ENCODE assay signal across 8 cellular contexts in the genomic region with DNA sequence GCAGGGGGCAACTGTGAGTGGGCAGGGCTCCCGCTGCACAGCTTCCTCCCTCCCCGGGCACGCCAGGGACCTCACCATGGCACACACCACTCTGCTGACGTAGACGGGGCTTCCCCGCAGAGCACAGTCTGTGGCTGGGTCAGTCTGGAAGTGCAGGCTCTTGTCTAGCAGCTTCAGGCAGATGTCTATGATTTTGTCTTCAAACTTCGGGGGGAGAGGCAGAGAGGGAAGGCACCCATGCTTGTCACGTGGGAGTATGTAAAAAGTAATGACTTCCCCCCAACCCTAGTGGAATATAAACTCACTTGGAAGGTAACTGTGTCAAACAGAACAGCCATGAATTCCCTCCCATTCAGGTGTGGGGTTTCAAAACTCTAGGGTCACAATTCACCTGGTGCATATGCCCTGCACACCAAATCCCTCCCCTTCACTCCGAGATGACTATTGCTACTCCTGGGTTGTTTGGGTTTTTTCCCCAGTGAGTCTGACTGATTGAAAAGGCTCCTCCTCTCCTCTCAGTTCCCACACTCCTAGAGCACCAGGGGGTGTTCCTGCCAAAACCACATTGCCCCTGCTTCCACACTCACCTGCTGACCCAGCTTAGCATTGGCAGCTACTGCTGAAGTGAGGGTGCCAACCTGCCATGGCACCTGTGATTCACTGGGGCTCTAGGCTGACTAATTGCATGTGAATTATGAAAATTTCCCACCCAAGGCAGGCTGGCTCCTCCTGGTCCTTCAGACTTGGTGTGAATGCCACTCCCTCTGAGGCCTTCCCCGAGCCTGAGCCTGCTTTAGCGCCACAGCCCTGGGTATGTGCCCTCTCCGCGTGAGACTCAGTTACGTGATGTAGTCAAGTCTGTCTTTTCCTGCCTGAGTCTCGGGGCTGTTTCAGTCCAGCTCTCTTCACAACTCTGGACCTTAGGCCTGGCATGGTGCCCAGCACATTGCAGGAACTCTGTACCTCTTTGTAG. TPM values are rescaled to one million over a fixed set of nuclear protein-coding genes. Genes with fewer than 3 reads are reported as not detected.
DNase-seq lines count a peak whose midpoint lies in the region; ATAC-seq and TF ChIP-seq lines count a peak whose summit lies in the region.
"Had no signal": no experiment of that assay in that cellular context is flagged by ENCODE, and none has a peak within 500 bp of the region (broad histone marks: within the 10 kb centered on the region; RNA-seq: fewer than 3 reads in every experiment).

No MANE protein-coding gene starts in this region.

- no peak overlapping the region for H3K4me3 ChIP-seq in kidney epithelial cell (ENCODE audit: low read depth, low read length)

- ATAC-seq in GM18870 (IDR thresholded peaks at IDR 0.05; ENCODE audit: unreplicated experiment): peak; percentile 39
- ATAC-seq in HG02870 (IDR thresholded peaks at IDR 0.05; ENCODE audit: unreplicated experiment): peak; percentile 47

- DNase-seq in activated CD4-positive, alpha-beta T cell treated with anti-CD3 and anti-CD28 coated beads, Interleukin-2, amount 50 U/mL, for 48 hours: peak; percentile 21 to 40
- DNase-seq in kidney epithelial cell (ENCODE audit: low read depth): peak; percentile 50
- DNase-seq in NCI-H146 (lab: John Stamatoyannopoulos, UW): no peak
- no peak for DNase-seq in DMS79 (lab: John Stamatoyannopoulos, UW)
- no peak for DNase-seq in NCI-H2029 treated with DMSO at 0.1 percent for 48 hours (lab: John Stamatoyannopoulos, UW)

- peaks cover 3% of the 10 kb centered on the region for H3K27me3 ChIP-seq in kidney epithelial cell (ENCODE audit: control insufficient read depth, insufficient read depth, low read length)

- no peak for TF ChIP-seq CTCF in kidney epithelial cell (IDR thresholded peaks at IDR 0.05; ENCODE audit: insufficient read depth, low read length, poor library complexity, severe bottlenecking)

- H3K36me3 ChIP-seq in kidney epithelial cell (ENCODE audit: control insufficient read depth, insufficient read depth, low read length): no peaks in the 10 kb centered on the region

RNA-seq across cellular contexts. Expression of gene TGM5, which starts 13.0 kb away (rescaled TPM):
- total RNA-seq in kidney epithelial cell: not detected in 2 replicates
- total RNA-seq: NCI-H460 had no signal

RNA-seq across cellular contexts. Expression of gene EPB42, which starts 32.9 kb away (rescaled TPM):
- not detected in 2 replicates for total RNA-seq in kidney epithelial cell
- total RNA-seq: NCI-H460 had no signal

RNA-seq across cellular contexts. Expression of gene TGM7, which starts 48.3 kb away (rescaled TPM):
- total RNA-seq in kidney epithelial cell: not detected in 2 replicates
- total RNA-seq: NCI-H460 had no signal

Comparison
In these comparisons a context has a peak if more than half of its experiments do, and no peak if none do; other contexts are left out.
1. DNase-seq: peak in activated CD4-positive, alpha-beta T cell treated with anti-CD3 and anti-CD28 coated beads, Interleukin-2, amount 50 U/mL, for 48 hours (2 of 2) and kidney epithelial cell (single experiment); none in NCI-H146 (single experiment), DMS79 (single experiment) and NCI-H2029 treated with DMSO at 0.1 percent for 48 hours (single experiment).